Comparison of ENCODE assay signal across 13 cellular contexts in genomic region chr6:44011350-44011925, GRCh38.
DNase-seq lines count a peak whose midpoint lies in the region; ATAC-seq and TF ChIP-seq lines count a peak whose summit lies in the region.
"Had no signal": no experiment of that assay in that cellular context is flagged by ENCODE, and none has a peak within 500 bp of the region (broad histone marks: within the 10 kb centered on the region; RNA-seq: fewer than 3 reads in every experiment).

No MANE protein-coding gene starts in this region.

- H3K9me3 ChIP-seq in AG04450 (ENCODE audit: control insufficient read depth, insufficient read depth, low read length), result peaks cover 12% of the 10 kb centered on the region
- H3K9me3 ChIP-seq: HAP-1 had no signal

- in situ Hi-C loops in KBM-7 (cut with MboI; ENCODE audit: low pct_unique_long_range_greater_than_20kb, low sequenced_read_pairs), result no loop called here

- ATAC-seq in GM21576 (IDR thresholded peaks at IDR 0.05; ENCODE audit: unreplicated experiment), result no peak

- no peak for TF ChIP-seq CTCF in AG04450 (IDR thresholded peaks at IDR 0.05; ENCODE audit: low read depth, low read length)
- no peak for TF ChIP-seq CTCF in VCaP (conservative IDR thresholded peaks at IDR 0.05)

- CTCF ChIA-PET in AG04450 (lab: Charles Lee), result interaction anchor here (0.9 kb wide), 1 partner anchor 63 kb away, joined by 3 read pairs; no protein-coding TSS in a partner anchor

- POLR2A ChIA-PET in AG04450 (lab: Yijun Ruan, JAX), result interaction anchor here (0.6 to 3.0 kb wide), 13 partner anchors 18 to 239 kb away, joined by 3 to 14 read pairs (median 4); no protein-coding TSS in a partner anchor

- H3K4me3 ChIP-seq in AG04450 (ENCODE audit: low read depth, low read length), result peak overlapping the region; percentile 18; the same call in 1 of the 2 replicates
- H3K4me3 ChIP-seq: HAP-1 had no signal

- DNase-seq in AG04450 (ENCODE audit: low read depth, low spot score), result no peak
- peak; percentile 53 for DNase-seq in EH (ENCODE audit: low read depth)
- DNase-seq in kidney tubule cell (ENCODE audit: low spot score), result peak; percentile 82
- no peak for DNase-seq in NCI-H2227 (lab: John Stamatoyannopoulos, UW; ENCODE audit: unreplicated experiment)
- DNase-seq in HuH-7.5 (ENCODE audit: low spot score), result no peak
- DNase-seq in KBM-7, result no peak
- DNase-seq: activated naive CD4-positive, alpha-beta T cell; CD4-positive, CD25-positive, alpha-beta regulatory T cell; stimulated activated CD4-positive, alpha-beta T cell treated with anti-CD3 and anti-CD28 coated beads, Interleukin-2, amount 100 ng/mL, for 24 hours had no signal

- H3K27ac ChIP-seq in AG04450 (ENCODE audit: low read depth, low read length), result peak overlapping the region; percentile 93
- peak overlapping the region; percentile 22 for H3K27ac ChIP-seq in VCaP
- H3K27ac ChIP-seq: parathyroid adenoma had no signal

- H3K27me3 ChIP-seq in AG04450 (ENCODE audit: control insufficient read depth, insufficient read depth, low read length), result no peaks in the 10 kb centered on the region

Comparison
In these comparisons a context has a peak if more than half of its experiments do, and no peak if none do; other contexts are left out.
1. DNase-seq: peak in EH (single experiment) and kidney tubule cell (single experiment); none in AG04450 (single experiment), NCI-H2227 (single experiment), HuH-7.5 (single experiment) and KBM-7 (single experiment).